Comparison of ENCODE assay signal across 33 cellular contexts in genomic region chr3:170896781-170897180, GRCh38.
"Had no signal": no experiment of that assay in that cellular context is flagged by ENCODE, and none has a peak within 500 bp of the region (broad histone marks: within the 10 kb centered on the region; RNA-seq: fewer than 3 reads in every experiment).

No MANE protein-coding gene starts in this region.

- H3K9me3 ChIP-seq: MG63, Peyer's patch, SJSA1, SK-N-SH had no signal

- H3K4me3 ChIP-seq: MG63, Peyer's patch, SJSA1 had no signal

- H3K36me3 ChIP-seq: Peyer's patch, SJSA1 had no signal

- H3K4me1 ChIP-seq: Peyer's patch, SJSA1 had no signal

- H3K9ac ChIP-seq: SK-N-SH had no signal

- DNase-seq: Kasumi-1, KG1, MG63, NCI-H1048, NCI-H1092 treated with DMSO at 0.1 percent for 48 hours, NCI-H1105 treated with DMSO at 0.1 percent for 48 hours, NCI-H1417, NCI-H1436, NCI-H146, NCI-H1694, NCI-H187, NCI-H1930, NCI-H2029 treated with DMSO at 0.1 percent for 48 hours, NCI-H2081 treated with DMSO at 0.1 percent for 48 hours, NCI-H2107, NCI-H2171, NCI-H226, NCI-H446 treated with DMSO at 0.1 percent for 48 hours, NCI-H510A, NCI-H524, NCI-H526, NCI-H69, NCI-H748 treated with DMSO at 0.1 percent for 48 hours, NCI-H82, OCI-M1, PC-3, Right ventricle myocardium superior, RPMI8226, SHP77 treated with DMSO at 0.1 percent for 48 hours, SK-N-SH, SW 1271 had no signal

- ATAC-seq: PC-3 had no signal

- H3K4me2 ChIP-seq: SK-N-SH had no signal

- H3K27me3 ChIP-seq: MG63, Peyer's patch, SJSA1 had no signal

- H3K27ac ChIP-seq: Peyer's patch, SJSA1 had no signal
